Comparison of ENCODE assay signal across 16 cellular contexts in genomic region chr2:241030883-241031282, GRCh38. TPM values are rescaled to one million over a fixed set of nuclear protein-coding genes. Genes with fewer than 3 reads are reported as not detected.
DNase-seq lines count a peak whose midpoint lies in the region; ATAC-seq and TF ChIP-seq lines count a peak whose summit lies in the region.
"Had no signal": no experiment of that assay in that cellular context is flagged by ENCODE, and none has a peak within 500 bp of the region (broad histone marks: within the 10 kb centered on the region; RNA-seq: fewer than 3 reads in every experiment).

No MANE protein-coding gene starts in this region.

- H3K4me3 ChIP-seq in BLaER1 treated with 17β-estradiol and CSF1 and Interleukin-3, amounts not matched to agents 10 nM and 100 nM = no peak overlapping the region
- H3K4me3 ChIP-seq in thyroid gland (replicated peaks in 1 of 3) = no peak overlapping the region
- H3K4me3 ChIP-seq in Caco-2 (ENCODE audit: low read depth, low read length) = no peak overlapping the region

- H3K27me3 Mint-ChIP-seq in Caco-2 (ENCODE audit: insufficient read depth, unreplicated experiment) = no peaks in the 10 kb centered on the region
- H3K27me3 Mint-ChIP-seq: CD4-positive, alpha-beta T cell had no signal

- ATAC-seq in left lobe of liver (no peak), HG03025 (IDR thresholded peaks at IDR 0.05; ENCODE audit: low FRiP score, unreplicated experiment) (no peak)
- ATAC-seq: HepG2 had no signal

- no peak overlapping the region for H3K27ac Mint-ChIP-seq in Caco-2 (ENCODE audit: unreplicated experiment)

- H3K36me3 ChIP-seq in BLaER1 treated with 17β-estradiol and CSF1 and Interleukin-3, amounts not matched to agents 10 nM and 100 nM = no peaks in the 10 kb centered on the region
- peaks cover 22 to 33% of the 10 kb centered on the region in 2 donors for H3K36me3 ChIP-seq in thyroid gland
- no peaks in the 10 kb centered on the region for H3K36me3 ChIP-seq in Caco-2 (ENCODE audit: control insufficient read depth, insufficient read depth, low read length)

- H3K4me3 Mint-ChIP-seq in Caco-2 (ENCODE audit: unreplicated experiment) = no peak overlapping the region
- H3K4me3 Mint-ChIP-seq: CD4-positive, alpha-beta T cell had no signal

- H3K4me1 Mint-ChIP-seq in Caco-2 (ENCODE audit: low read depth, unreplicated experiment) = no peaks in the 10 kb centered on the region

- peaks cover 13% of the 10 kb centered on the region for H3K9me3 Mint-ChIP-seq in Caco-2 (ENCODE audit: unreplicated experiment)

- intact Hi-C loops in thyroid gland (cut with DNase I) (no loop called here), Caco-2 (cut with micrococcal nuclease; ENCODE audit: unreplicated experiment) (no loop called here)

- H3K36me3 Mint-ChIP-seq in Caco-2 (ENCODE audit: insufficient read depth, unreplicated experiment) = no peaks in the 10 kb centered on the region

- peaks cover 8 to 33% (median 22%) of the 10 kb centered on the region in 10 experiments; a peak in 19 of 20 replicates for H3K4me1 ChIP-seq in BLaER1 treated with 17β-estradiol and CSF1 and Interleukin-3, amounts not matched to agents 10 nM and 100 nM
- H3K4me1 ChIP-seq in thyroid gland (no peaks in the 10 kb centered on the region), Caco-2 (no peaks in the 10 kb centered on the region)

- TF ChIP-seq CTCF in thyroid gland (IDR thresholded peaks at IDR 0.05) (no peak), Caco-2 (IDR thresholded peaks at IDR 0.05; ENCODE audit: insufficient read depth in 1 of 2, low read depth in 1 of 2, low read length in 1 of 2, severe bottlenecking in 1 of 2, unreplicated experiment in 1 of 2) (no peak)

- H3K27me3 ChIP-seq in BLaER1 treated with 17β-estradiol and CSF1 and Interleukin-3, amounts not matched to agents 10 nM and 100 nM = peaks cover 0 to 14% (median 6%) of the 10 kb centered on the region in 11 experiments; a peak in 11 of 22 replicates
- H3K27me3 ChIP-seq in thyroid gland = no peaks in the 10 kb centered on the region
- H3K27me3 ChIP-seq in Caco-2 (replicated peaks; ENCODE audit: control insufficient read depth, insufficient read depth, low read length) = no peaks in the 10 kb centered on the region

- peak overlapping the region; percentile 14 to 59 (median 43); a peak in 18 of 22 replicates for H3K4me2 ChIP-seq in BLaER1 treated with 17β-estradiol and CSF1 and Interleukin-3, amounts not matched to agents 10 nM and 100 nM

- H3K9ac ChIP-seq in BLaER1 treated with 17β-estradiol and CSF1 and Interleukin-3, amounts not matched to agents 10 nM and 100 nM = no peak overlapping the region

- no peak overlapping the region for H3K27ac ChIP-seq in BLaER1 treated with 17β-estradiol and CSF1 and Interleukin-3, amounts not matched to agents 10 nM and 100 nM
- H3K27ac ChIP-seq in thyroid gland = no peak overlapping the region

- peaks cover 0 to 11% (median 0%) of the 10 kb centered on the region in 11 experiments; a peak in 3 of 22 replicates for H4K20me1 ChIP-seq in BLaER1 treated with 17β-estradiol and CSF1 and Interleukin-3, amounts not matched to agents 10 nM and 100 nM

- BruUV-seq in Caco-2 (replicated peaks; lab: Mats Ljungman, UMichigan) = no TSS peak

- DNase-seq in NCI-H748 (lab: John Stamatoyannopoulos, UW; ENCODE audit: unreplicated experiment) (peak; percentile 30), NCI-H748 treated with DMSO at 0.1 percent for 48 hours (lab: John Stamatoyannopoulos, UW) (no peak), NCI-H69 (lab: John Stamatoyannopoulos, UW) (peak; percentile 31), left lobe of liver (ENCODE audit: low spot score) (peak; percentile 29), thyroid gland (no peak), Caco-2 (no peak)
- DNase-seq: 8988T; AML-193; C1 segment of cervical spinal cord; CD4-positive, alpha-beta T cell; DMS153; DMS79 treated with DMSO at 0.1 percent for 48 hours; EL had no signal

- 96 to 97% methylated on average over 7 of the region's 7 CpGs for WGBS in thyroid gland, 2 donors

- CTCF ChIA-PET in Caco-2 (lab: Charles Lee) = no interaction called here

- no peak for TF ChIP-seq POLR2A in thyroid gland (IDR thresholded peaks at IDR 0.05)

- POLR2A ChIA-PET in Caco-2 (lab: Charles Lee) = no interaction called here

- peaks cover 14 to 25% (median 21%) of the 10 kb centered on the region in 11 experiments for H3K9me3 ChIP-seq in BLaER1 treated with 17β-estradiol and CSF1 and Interleukin-3, amounts not matched to agents 10 nM and 100 nM (replicated peaks in 1 of 11)
- no peaks in the 10 kb centered on the region for H3K9me3 ChIP-seq in thyroid gland
- no peaks in the 10 kb centered on the region for H3K9me3 ChIP-seq in Caco-2

RNA-seq across cellular contexts. Expression of gene SNED1, which starts 32.5 kb away (rescaled TPM):
- total RNA-seq in left lobe of liver (34.9 TPM), thyroid gland (100 to 1,000 TPM in 1 of 4 donors, 10 to 100 TPM in 3; 47.7 to 122 (median 68.7) TPM), Caco-2 (2022) (not detected in 2 replicates)

Comparison
In these comparisons a context has a peak if more than half of its experiments do, and no peak if none do; other contexts are left out.
1. DNase-seq: peak in NCI-H748 (single experiment), NCI-H69 (single experiment) and left lobe of liver (single experiment); none in NCI-H748 treated with DMSO at 0.1 percent for 48 hours (single experiment), thyroid gland (0 of 2) and Caco-2 (0 of 2).
2. RNA of gene SNED1, which starts 32.5 kb away (total RNA-seq): 47.7 to 122 TPM in thyroid gland and 34.9 TPM in left lobe of liver (single experiment); not detected in Caco-2; every median in the first group is over 10 times any median in the second.